In the genomic region with DNA sequence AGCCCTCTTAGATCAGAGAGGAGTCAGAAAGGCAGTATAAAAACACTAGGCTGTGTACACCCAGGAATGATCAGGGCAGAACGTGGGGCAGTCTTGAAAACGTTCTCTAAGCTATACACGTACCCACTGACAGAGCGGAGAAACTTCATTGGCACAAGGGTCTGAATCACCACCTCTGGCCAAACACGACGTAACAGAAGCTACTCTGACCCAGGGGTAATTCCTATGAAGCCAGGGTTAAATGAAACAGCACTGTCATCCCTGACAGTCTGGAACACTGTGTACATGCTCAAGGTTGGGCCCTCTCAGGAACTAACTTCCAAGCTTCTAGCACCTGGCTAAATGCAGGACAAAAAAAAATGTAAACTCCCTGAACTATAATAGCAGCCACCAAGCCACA, we compare ENCODE assay signal across 24 cellular contexts. TPM values are rescaled to one million over a fixed set of nuclear protein-coding genes. Genes with fewer than 3 reads are reported as not detected.
A peak's percentile ranks its signal among the peaks of the same experiment; 100 is the strongest.
DNase-seq lines count a peak whose midpoint lies in the region; ATAC-seq and TF ChIP-seq lines count a peak whose summit lies in the region.
"Had no signal": no experiment of that assay in that cellular context is flagged by ENCODE, and none has a peak within 500 bp of the region (broad histone marks: within the 10 kb centered on the region; RNA-seq: fewer than 3 reads in every experiment).

No MANE protein-coding gene starts in this region.

- peak overlapping the region; percentile 10 for H3K27ac Mint-ChIP-seq in dendritic cell treated with granulocyte-macrophage colony-stimulating factor and Interleukin-4, amounts not matched to agents 40 ng/mL and 50 ng/mL, for 4 days
- H3K27ac Mint-ChIP-seq in HFFc6 (no peak overlapping the region), T-helper 17 cell (no peak overlapping the region)

- intact Hi-C loops in dendritic cell treated with granulocyte-macrophage colony-stimulating factor and Interleukin-4, amounts not matched to agents 40 ng/mL and 50 ng/mL, for 4 days (cut with micrococcal nuclease) = no loop called here
- intact Hi-C loops in gastrocnemius medialis (cut with DNase I; ENCODE audit: low total_unique reads) = no loop called here

- H3K27me3 ChIP-seq in gastrocnemius medialis = no peaks in the 10 kb centered on the region
- H3K27me3 ChIP-seq: BLaER1 had no signal

- H3K4me1 ChIP-seq in gastrocnemius medialis = peaks cover 0 to 6% of the 10 kb centered on the region in 2 donors

- in situ Hi-C loops in gastrocnemius medialis (cut with MboI; ENCODE audit: low sequenced_read_pairs in 4 of 4) = no loop called here

- H3K4me1 Mint-ChIP-seq in dendritic cell treated with granulocyte-macrophage colony-stimulating factor and Interleukin-4, amounts not matched to agents 40 ng/mL and 50 ng/mL, for 4 days (ENCODE audit: low read depth) = peaks cover 38% of the 10 kb centered on the region
- H3K4me1 Mint-ChIP-seq in HFFc6 (ENCODE audit: low read depth) (no peaks in the 10 kb centered on the region), T-helper 17 cell (peaks cover 37% of the 10 kb centered on the region)

- ATAC-seq in gastrocnemius medialis (peak; percentile 77 to 82), T-helper 17 cell (no peak), GM19395 (IDR thresholded peaks at IDR 0.05; ENCODE audit: unreplicated experiment) (no peak)
- ATAC-seq: K562 had no signal

- peak overlapping the region in 1 of 4 donors; percentile 22 for H3K27ac ChIP-seq in gastrocnemius medialis
- H3K27ac ChIP-seq: 22Rv1, BLaER1, RWPE1 had no signal

- no peak overlapping the region for H3K4me3 Mint-ChIP-seq in dendritic cell treated with granulocyte-macrophage colony-stimulating factor and Interleukin-4, amounts not matched to agents 40 ng/mL and 50 ng/mL, for 4 days
- H3K4me3 Mint-ChIP-seq in HFFc6 (no peak overlapping the region), T-helper 17 cell (no peak overlapping the region)
- H3K4me3 Mint-ChIP-seq: CD4-positive, alpha-beta memory T cell had no signal

- no peaks in the 10 kb centered on the region for H3K27me3 Mint-ChIP-seq in dendritic cell treated with granulocyte-macrophage colony-stimulating factor and Interleukin-4, amounts not matched to agents 40 ng/mL and 50 ng/mL, for 4 days
- peaks cover 2% of the 10 kb centered on the region for H3K27me3 Mint-ChIP-seq in HFFc6 (ENCODE audit: insufficient read depth)
- no peaks in the 10 kb centered on the region for H3K27me3 Mint-ChIP-seq in T-helper 17 cell
- H3K27me3 Mint-ChIP-seq: CD4-positive, alpha-beta memory T cell had no signal

- no peak for TF ChIP-seq POLR2A in gastrocnemius medialis (IDR thresholded peaks at IDR 0.05)

- H3K4me3 ChIP-seq in gastrocnemius medialis = no peak overlapping the region
- H3K4me3 ChIP-seq: BLaER1, K562 had no signal

- TF ChIP-seq CTCF in gastrocnemius medialis (IDR thresholded peaks at IDR 0.05 in 4 of 5, conservative IDR thresholded peaks at IDR 0.05 in 1 of 5) (no peak), HFFc6 (IDR thresholded peaks at IDR 0.05) (no peak)

- H3K9me3 Mint-ChIP-seq in dendritic cell treated with granulocyte-macrophage colony-stimulating factor and Interleukin-4, amounts not matched to agents 40 ng/mL and 50 ng/mL, for 4 days = peaks cover 10% of the 10 kb centered on the region
- H3K9me3 Mint-ChIP-seq in HFFc6 = peaks cover 4% of the 10 kb centered on the region; the same call in 1 of the 2 replicates

- DNase-seq in NCI-H748 (lab: John Stamatoyannopoulos, UW; ENCODE audit: unreplicated experiment) = peak; percentile 2
- no peak for DNase-seq in NCI-H748 treated with DMSO at 0.1 percent for 48 hours (lab: John Stamatoyannopoulos, UW)
- peak; percentile 11 for DNase-seq in Daoy (ENCODE audit: low read depth)
- no peak for DNase-seq in gastrocnemius medialis
- no peak for DNase-seq in HFFc6
- no peak for DNase-seq in T-helper 17 cell
- DNase-seq: ACHN; CD4-positive, alpha-beta memory T cell; EL; GF-D8; MM.1S; NCI-H1048; NCI-H1417 treated with DMSO at 0.1 percent for 48 hours; NCI-H1930; NCI-H2227 treated with DMSO at 0.1 percent for 48 hours; NCI-H510A; NCI-H774; NK-92 treated with Interleukin-12 subunit alpha and Interleukin-12 subunit beta, amount 100 ng/mL, for 24 hours had no signal

- peaks cover 26% of the 10 kb centered on the region for H3K36me3 Mint-ChIP-seq in dendritic cell treated with granulocyte-macrophage colony-stimulating factor and Interleukin-4, amounts not matched to agents 40 ng/mL and 50 ng/mL, for 4 days (ENCODE audit: low read depth)
- H3K36me3 Mint-ChIP-seq in HFFc6 (ENCODE audit: low read depth) = peaks cover 6% of the 10 kb centered on the region; the same call in 1 of the 2 replicates
- H3K36me3 Mint-ChIP-seq in T-helper 17 cell (ENCODE audit: low read depth) = peaks cover 6% of the 10 kb centered on the region

- no peaks in the 10 kb centered on the region for H3K36me3 ChIP-seq in gastrocnemius medialis

- no peaks in the 10 kb centered on the region for H3K9me3 ChIP-seq in gastrocnemius medialis
- H3K9me3 ChIP-seq in T-helper 17 cell (ENCODE audit: control insufficient read depth, low read length, poor library complexity, severe bottlenecking) = no peaks in the 10 kb centered on the region

RNA-seq across cellular contexts. Expression of a gene that starts 38.4 kb away (rescaled TPM):
- total RNA-seq in Daoy (2014; rRNA removed; shearing (Covaris generic)) = 2.0 and 5.4 TPM in 2 replicates
- total RNA-seq in gastrocnemius medialis (1 to 10 TPM in 2 of 4 donors, under 1 TPM in 2; 0.53 to 2.4 (median 1.2) TPM), T-helper 17 cell (10 to 100 TPM; 16.5 to 21.3 TPM)
- total RNA-seq in HFFc6 (2021; fragmentation: NEBNext Ultra II Directional; extraction: Animal tissue kit (Norgen Biotek cat#: 25700)) = 1 to 10 TPM; 3.2 to 5.0 (median 3.3) TPM

Comparison
In these comparisons a context has a peak if more than half of its experiments do, and no peak if none do; other contexts are left out.
1. DNase-seq: peak in NCI-H748 (single experiment) and Daoy (single experiment); none in NCI-H748 treated with DMSO at 0.1 percent for 48 hours (single experiment), gastrocnemius medialis (0 of 2), HFFc6 (single experiment) and T-helper 17 cell (0 of 3).
2. ATAC-seq: peak in gastrocnemius medialis (2 of 2); none in T-helper 17 cell (single experiment) and GM19395 (single experiment).